In genomic region chr2:201204655-201205515, GRCh38 we compare ENCODE assay signal across 20 cellular contexts. TPM values are rescaled to one million over a fixed set of nuclear protein-coding genes. Genes with fewer than 3 reads are reported as not detected.
A peak's percentile ranks its signal among the peaks of the same experiment; 100 is the strongest.
DNase-seq lines count a peak whose midpoint lies in the region; ATAC-seq, FAIRE-seq and TF ChIP-seq lines count a peak whose summit lies in the region.
"Had no signal": no experiment of that assay in that cellular context is flagged by ENCODE, and none has a peak within 500 bp of the region (broad histone marks: within the 10 kb centered on the region; RNA-seq: fewer than 3 reads in every experiment).

No MANE protein-coding gene starts in this region.

- no peaks in the 10 kb centered on the region for H3K27me3 ChIP-seq in rectal smooth muscle tissue (ENCODE audit: control insufficient read depth, insufficient read depth, low read length)
- H3K27me3 ChIP-seq: body of pancreas, ovary, tibial artery had no signal

- peak; percentile 91 for FAIRE-seq in GM19239 (lab: Jason Lieb, UNC)
- FAIRE-seq: small intestine had no signal

- H3K36me3 ChIP-seq in rectal smooth muscle tissue (ENCODE audit: control insufficient read depth, insufficient read depth, low read length): no peaks in the 10 kb centered on the region
- H3K36me3 ChIP-seq: ovary had no signal

- no peak overlapping the region for H3K4me3 ChIP-seq in rectal smooth muscle tissue (ENCODE audit: low read length)
- H3K4me3 ChIP-seq: body of pancreas, ovary, tibial artery had no signal

- peaks cover 45 to 59% of the 10 kb centered on the region in 2 donors for H3K4me1 Mint-ChIP-seq in immature natural killer cell

- H3K9ac ChIP-seq in rectal smooth muscle tissue (ENCODE audit: low read length): no peak overlapping the region

- CTCF ChIA-PET in RWPE1 (lab: Yijun Ruan, JAX): interaction anchor here (0.6 to 0.7 kb wide), 2 partner anchors 28 to 142 kb away, joined by 3 to 4 read pairs; no protein-coding TSS in a partner anchor

- POLR2A ChIA-PET in RWPE1 (lab: Yijun Ruan, JAX; ENCODE audit: low non-redundant PET): no interaction called here

- peak overlapping the region in 4 of 6 donors; percentile 30 to 63 (median 42) for H3K27ac Mint-ChIP-seq in immature natural killer cell
- H3K27ac Mint-ChIP-seq: T-helper 2 cell treated with Interferon-gamma antibody and Interleukin-4, amounts not matched to agents 5 μg/mL and 100 μg/mL, for 36 hours had no signal

- no peaks in the 10 kb centered on the region for H3K9me3 Mint-ChIP-seq in immature natural killer cell
- H3K9me3 Mint-ChIP-seq: T-helper 2 cell treated with Interferon-gamma antibody and Interleukin-4, amounts not matched to agents 5 μg/mL and 100 μg/mL, for 36 hours had no signal

- no peak for ATAC-seq in GM19328 (IDR thresholded peaks at IDR 0.05; ENCODE audit: unreplicated experiment)

- no peak overlapping the region for H3K4me3 Mint-ChIP-seq in immature natural killer cell
- H3K4me3 Mint-ChIP-seq: T-helper 2 cell treated with Interferon-gamma antibody and Interleukin-4, amounts not matched to agents 5 μg/mL and 100 μg/mL, for 36 hours had no signal

- H3K36me3 Mint-ChIP-seq in immature natural killer cell: peaks cover 27 to 37% (median 37%) of the 10 kb centered on the region in 3 donors

- H3K27ac ChIP-seq in rectal smooth muscle tissue (ENCODE audit: low read depth, low read length): peak overlapping the region; percentile 33
- no peak overlapping the region for H3K27ac ChIP-seq in RWPE1
- H3K27ac ChIP-seq: body of pancreas, ovary, tibial artery had no signal

- DNase-seq in GM19239 (ENCODE audit: insufficient read length, low spot score): peak; percentile 22
- peak; percentile 28 for DNase-seq in HuH-7.5 (ENCODE audit: low spot score)
- DNase-seq in immature natural killer cell: no peak
- DNase-seq in RWPE1 (ENCODE audit: low spot score): no peak
- DNase-seq in SIG-M5 (lab: John Stamatoyannopoulos, UW): no peak
- DNase-seq: activated CD4-positive, alpha-beta T cell treated with anti-CD3 and anti-CD28 coated beads for 1 hour; activated CD8-positive, alpha-beta memory T cell treated with anti-CD3 and anti-CD28 coated beads, Interleukin-2, amount 50 U/mL, for 48 hours; DMS153; erythroblast; glutamatergic neuron; NCI-H1694; NCI-H446 treated with DMSO at 0.1 percent for 48 hours; Right ventricle myocardium superior; small intestine; tibial artery had no signal

- peaks cover 2% of the 10 kb centered on the region for H3K4me1 ChIP-seq in rectal smooth muscle tissue (ENCODE audit: control insufficient read depth, insufficient read depth, low read length)
- H3K4me1 ChIP-seq: body of pancreas, tibial artery had no signal

- TF ChIP-seq CTCF in RWPE1 (conservative IDR thresholded peaks at IDR 0.05; ENCODE audit: low read depth): no peak

- peaks cover 0 to 7% (median 2%) of the 10 kb centered on the region in 3 donors for H3K27me3 Mint-ChIP-seq in immature natural killer cell (ENCODE audit: low read depth in 3 of 3)

RNA-seq across cellular contexts. Expression of gene CASP10, which starts 21.9 kb away (rescaled TPM):
- polyA plus RNA-seq in immature natural killer cell: 10 to 100 TPM; 13.5 to 37.4 (median 19.8) TPM

RNA-seq across cellular contexts. Expression of gene CASP8, which starts 55.5 kb away (rescaled TPM):
- 100 to 1,000 TPM in 1 of 3 donors, 10 to 100 TPM in 2; 20.2 to 116 (median 28.0) TPM for polyA plus RNA-seq in immature natural killer cell

Comparison
In these comparisons a context has a peak if more than half of its experiments do, and no peak if none do; other contexts are left out.
1. DNase-seq: peak in GM19239 (single experiment) and HuH-7.5 (single experiment); none in immature natural killer cell (0 of 3), RWPE1 (single experiment) and SIG-M5 (single experiment).